9 cellular contexts compared by ENCODE assay signal in genomic region chr12:26853303-26854027, GRCh38. TPM values are rescaled to one million over a fixed set of nuclear protein-coding genes. Genes with fewer than 3 reads are reported as not detected.
A peak's percentile ranks its signal among the peaks of the same experiment; 100 is the strongest.
DNase-seq lines count a peak whose midpoint lies in the region; ATAC-seq, FAIRE-seq and TF ChIP-seq lines count a peak whose summit lies in the region.
"Had no signal": no experiment of that assay in that cellular context is flagged by ENCODE, and none has a peak within 500 bp of the region (broad histone marks: within the 10 kb centered on the region; RNA-seq: fewer than 3 reads in every experiment).

No MANE protein-coding gene starts in this region.

- peaks cover 6% of the 10 kb centered on the region for H3K4me1 ChIP-seq in A673 (ENCODE audit: insufficient read depth, low read length, poor library complexity, severe bottlenecking)

- no peak overlapping the region for H3K4me3 ChIP-seq in A673 (ENCODE audit: low read depth, low read length, poor library complexity, severe bottlenecking)

- H3K4me1 Mint-ChIP-seq in activated CD8-positive, alpha-beta T cell treated with anti-CD3 and anti-CD28 coated beads for 36 hours (ENCODE audit: low read depth): no peaks in the 10 kb centered on the region
- H3K4me1 Mint-ChIP-seq in effector memory CD8-positive, alpha-beta T cell (ENCODE audit: low read depth in 2 of 2): no peaks in the 10 kb centered on the region
- H3K4me1 Mint-ChIP-seq in mesothelial cell of epicardium: no peaks in the 10 kb centered on the region

- no peaks in the 10 kb centered on the region for H3K27me3 ChIP-seq in A673 (replicated peaks; ENCODE audit: insufficient read depth, low read depth, low read length, poor library complexity)

- TF ChIP-seq CTCF in A673 (conservative IDR thresholded peaks at IDR 0.05; ENCODE audit: low read depth, low read length) (peak; percentile 95), mesothelial cell of epicardium (IDR thresholded peaks at IDR 0.05; ENCODE audit: unreplicated experiment) (peak; percentile 81)
- TF ChIP-seq CTCF in activated CD8-positive, alpha-beta T cell treated with anti-CD3 and anti-CD28 coated beads for 36 hours (IDR thresholded peaks at IDR 0.05): peak; percentile 75

- H3K9me3 ChIP-seq in A673 (ENCODE audit: low read depth, low read length, poor library complexity, severe bottlenecking): no peaks in the 10 kb centered on the region

- no peaks in the 10 kb centered on the region for H3K36me3 Mint-ChIP-seq in activated CD8-positive, alpha-beta T cell treated with anti-CD3 and anti-CD28 coated beads for 36 hours (ENCODE audit: low read depth)
- H3K36me3 Mint-ChIP-seq in effector memory CD8-positive, alpha-beta T cell (ENCODE audit: insufficient read depth): no peaks in the 10 kb centered on the region
- H3K36me3 Mint-ChIP-seq in mesothelial cell of epicardium: no peaks in the 10 kb centered on the region

- H3K27ac ChIP-seq in A673 (ENCODE audit: low read depth, low read length, poor library complexity, severe bottlenecking): no peak overlapping the region

- peak; percentile 91 for ATAC-seq in HG03432 (IDR thresholded peaks at IDR 0.05; ENCODE audit: unreplicated experiment)
- ATAC-seq in activated CD8-positive, alpha-beta T cell treated with anti-CD3 and anti-CD28 coated beads for 36 hours: peak; percentile 97
- peak; percentile 97 for ATAC-seq in effector memory CD8-positive, alpha-beta T cell (replicated peaks)

- intact Hi-C loops in A673 (cut with micrococcal nuclease; ENCODE audit: unreplicated experiment): loop anchor here (2.0 to 10.0 kb wide), 4 partner anchors 31 to 454 kb away; partner anchors contain the start of gene TM7SF3
- intact Hi-C loops in activated CD8-positive, alpha-beta T cell treated with anti-CD3 and anti-CD28 coated beads for 36 hours (cut with micrococcal nuclease): loop anchor here (2.0 kb wide), 2 partner anchors 31 to 161 kb away; partner anchors contain the start of gene TM7SF3

- no TSS peak for BruUV-seq in A673 (replicated peaks; lab: Mats Ljungman, UMichigan)

- CTCF ChIA-PET in A673 (lab: Charles Lee): no interaction called here
- CTCF ChIA-PET in activated CD8-positive, alpha-beta T cell treated with anti-CD3 and anti-CD28 coated beads for 36 hours (lab: Charles Lee): interaction anchor here (1.5 to 14.4 kb wide), 3 partner anchors 7 to 32 kb away, joined by 4 to 105 read pairs (median 6); no protein-coding TSS in a partner anchor

- DNase-seq in A673 (ENCODE audit: low spot score) (peak; percentile 66), GM18507 (ENCODE audit: extremely low spot score, insufficient read length, low read depth) (peak; percentile 55), NCI-H82 (lab: John Stamatoyannopoulos, UW) (peak; percentile 80), mesothelial cell of epicardium (ENCODE audit: low spot score in 2 of 2, unreplicated experiment in 2 of 2) (peak in 1 of 2 experiments; percentile 54)
- DNase-seq in activated CD8-positive, alpha-beta T cell treated with anti-CD3 and anti-CD28 coated beads for 36 hours: peak; percentile 86
- peak; percentile 56 to 66 (median 59) for DNase-seq in effector memory CD8-positive, alpha-beta T cell
- DNase-seq in stimulated activated CD8-positive, alpha-beta memory T cell treated with anti-CD3 and anti-CD28 coated beads, Interleukin-4, amount 100 ng/mL, for 4 hours (ENCODE audit: low read depth in 2 of 2, low spot score in 1 of 2): peak; percentile 35 to 39

- H3K27ac Mint-ChIP-seq in activated CD8-positive, alpha-beta T cell treated with anti-CD3 and anti-CD28 coated beads for 36 hours: no peak overlapping the region
- no peak overlapping the region for H3K27ac Mint-ChIP-seq in effector memory CD8-positive, alpha-beta T cell
- no peak overlapping the region for H3K27ac Mint-ChIP-seq in mesothelial cell of epicardium
- H3K27ac Mint-ChIP-seq: stimulated activated naive CD8-positive, alpha-beta T cell treated with anti-CD3 and anti-CD28 coated beads, Interleukin-15, Interleukin-2, amounts not matched to agents 100 ng/mL and 50 ng/mL, for 24 hours had no signal

- H3K4me3 Mint-ChIP-seq in activated CD8-positive, alpha-beta T cell treated with anti-CD3 and anti-CD28 coated beads for 36 hours: no peak overlapping the region
- no peak overlapping the region for H3K4me3 Mint-ChIP-seq in effector memory CD8-positive, alpha-beta T cell
- no peak overlapping the region for H3K4me3 Mint-ChIP-seq in mesothelial cell of epicardium
- H3K4me3 Mint-ChIP-seq: stimulated activated naive CD8-positive, alpha-beta T cell treated with anti-CD3 and anti-CD28 coated beads, Interleukin-15, Interleukin-2, amounts not matched to agents 100 ng/mL and 50 ng/mL, for 24 hours had no signal

- H3K36me3 ChIP-seq in A673 (ENCODE audit: insufficient read depth, low read length, poor library complexity, severe bottlenecking): no peaks in the 10 kb centered on the region

- no peaks in the 10 kb centered on the region for H3K9me3 Mint-ChIP-seq in activated CD8-positive, alpha-beta T cell treated with anti-CD3 and anti-CD28 coated beads for 36 hours
- no peaks in the 10 kb centered on the region for H3K9me3 Mint-ChIP-seq in effector memory CD8-positive, alpha-beta T cell
- H3K9me3 Mint-ChIP-seq in mesothelial cell of epicardium: no peaks in the 10 kb centered on the region
- H3K9me3 Mint-ChIP-seq: stimulated activated naive CD8-positive, alpha-beta T cell treated with anti-CD3 and anti-CD28 coated beads, Interleukin-15, Interleukin-2, amounts not matched to agents 100 ng/mL and 50 ng/mL, for 24 hours had no signal

- FAIRE-seq in GM18507 (lab: Jason Lieb, UNC): peak; percentile 95

- POLR2A ChIA-PET in A673 (lab: Charles Lee; ENCODE audit: low non-redundant PET): no interaction called here
- POLR2A ChIA-PET in activated CD8-positive, alpha-beta T cell treated with anti-CD3 and anti-CD28 coated beads for 36 hours (lab: Charles Lee): no interaction called here

- H3K27me3 Mint-ChIP-seq in activated CD8-positive, alpha-beta T cell treated with anti-CD3 and anti-CD28 coated beads for 36 hours: peaks cover 3% of the 10 kb centered on the region
- peaks cover 0 to 7% of the 10 kb centered on the region in 2 donors for H3K27me3 Mint-ChIP-seq in effector memory CD8-positive, alpha-beta T cell
- no peaks in the 10 kb centered on the region for H3K27me3 Mint-ChIP-seq in mesothelial cell of epicardium (ENCODE audit: low read depth)

RNA-seq across cellular contexts. Expression of gene ITPR2, which starts 20.5 kb away (rescaled TPM):
- total RNA-seq in A673 (2021) (22.6 and 27.3 TPM in 2 replicates), mesothelial cell of epicardium (54.3 to 63.9 TPM (median 62.3 TPM) in 3 replicates)
- 10 to 100 TPM; 38.9 to 41.2 TPM for total RNA-seq in activated CD8-positive, alpha-beta T cell treated with anti-CD3 and anti-CD28 coated beads for 36 hours
